ENCODE assay signal across 9 cellular contexts in the genomic region with DNA sequence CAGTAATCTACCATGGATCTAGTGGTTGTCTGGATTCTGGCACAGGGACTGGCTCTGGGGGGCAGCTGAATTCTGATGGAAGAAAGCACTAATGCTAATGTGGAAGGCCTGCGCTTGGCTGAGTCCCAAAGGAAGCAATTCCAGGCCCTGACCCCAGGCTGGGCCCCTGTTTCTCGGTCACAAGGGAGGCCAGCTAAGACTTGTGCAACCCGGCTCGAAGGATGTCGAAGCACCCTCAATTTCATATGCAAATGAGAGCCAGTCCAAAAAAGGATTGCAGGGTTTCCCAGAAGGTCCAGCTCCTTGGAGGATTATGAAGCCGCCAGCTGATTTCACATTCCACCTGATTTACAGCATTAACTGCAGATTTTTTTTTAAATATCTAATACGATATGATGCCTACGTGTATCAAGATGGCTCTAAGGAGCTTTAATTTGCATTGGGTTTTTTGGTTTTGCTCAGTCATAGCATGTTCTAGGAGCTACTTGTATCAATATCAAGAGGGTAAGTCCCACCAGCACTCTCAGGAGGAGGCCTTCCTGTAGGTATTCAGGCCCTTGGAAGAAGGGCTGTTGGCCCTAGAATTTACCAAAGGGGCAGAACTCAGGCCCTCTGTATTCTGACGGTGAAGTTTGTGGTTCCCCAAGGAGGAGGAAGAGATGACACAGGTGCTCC.
DNase-seq lines count a peak whose midpoint lies in the region; ATAC-seq and TF ChIP-seq lines count a peak whose summit lies in the region.
"Had no signal": no experiment of that assay in that cellular context is flagged by ENCODE, and none has a peak within 500 bp of the region (broad histone marks: within the 10 kb centered on the region; RNA-seq: fewer than 3 reads in every experiment).

No MANE protein-coding gene starts in this region.

- no peak for TF ChIP-seq CTCF in right atrium auricular region (IDR thresholded peaks at IDR 0.05)
- no peak for TF ChIP-seq CTCF in choroid plexus epithelial cell (conservative IDR thresholded peaks at IDR 0.05; ENCODE audit: low read depth, low read length)
- no peak for TF ChIP-seq CTCF in WERI-Rb-1 (IDR thresholded peaks at IDR 0.05; ENCODE audit: low read depth, low read length)

- no peaks in the 10 kb centered on the region for H3K9me3 ChIP-seq in right atrium auricular region
- H3K9me3 ChIP-seq in WERI-Rb-1 (ENCODE audit: severe bottlenecking), result peaks cover 10% of the 10 kb centered on the region

- no peak overlapping the region for H2BK15ac ChIP-seq in mesendoderm (replicated peaks; ENCODE audit: low read depth)

- H3K36me3 ChIP-seq in right atrium auricular region (no peaks in the 10 kb centered on the region), mesendoderm (ENCODE audit: control insufficient read depth, insufficient read depth, low read length) (no peaks in the 10 kb centered on the region), WERI-Rb-1 (no peaks in the 10 kb centered on the region)

- peak; percentile 80 for ATAC-seq in Right ventricle myocardium superior (ENCODE audit: poor library complexity)
- ATAC-seq in stimulated activated naive CD8-positive, alpha-beta T cell treated with anti-CD3 and anti-CD28 coated beads, Interleukin-15, Interleukin-2, amounts not matched to agents 100 U/mL and 50 U/mL, for 24 hours, result no peak

- no peak overlapping the region for H3K23ac ChIP-seq in mesendoderm (ENCODE audit: low read length)

- no peak overlapping the region for H2BK5ac ChIP-seq in mesendoderm (ENCODE audit: low read length)

- no peak overlapping the region for H3K4ac ChIP-seq in mesendoderm (ENCODE audit: low read depth, low read length)

- H3K27me3 ChIP-seq in right atrium auricular region, result no peaks in the 10 kb centered on the region
- H3K27me3 ChIP-seq in mesendoderm (ENCODE audit: insufficient read depth, low read length, poor library complexity), result no peaks in the 10 kb centered on the region
- peaks cover 3% of the 10 kb centered on the region for H3K27me3 ChIP-seq in WERI-Rb-1 (ENCODE audit: insufficient read depth, low read depth, severe bottlenecking)

- H3K27ac ChIP-seq in right atrium auricular region (no peak overlapping the region), mesendoderm (ENCODE audit: low read depth, low read length) (no peak overlapping the region), WERI-Rb-1 (no peak overlapping the region)

- H3K4me2 ChIP-seq in mesendoderm (ENCODE audit: low read length), result no peak overlapping the region

- H3K4me1 ChIP-seq in right atrium auricular region (peaks cover 0 to 5% of the 10 kb centered on the region in 2 donors), mesendoderm (ENCODE audit: control insufficient read depth, low read depth, low read length) (no peaks in the 10 kb centered on the region)

- H2AK5ac ChIP-seq in mesendoderm (ENCODE audit: low read length), result no peak overlapping the region

- WGBS in mesendoderm (ENCODE audit: extremely low coverage, insufficient coverage, low lambda C conversion rate), result no CpG with 5 or more reads among the region's 9 CpGs

- H3K18ac ChIP-seq in mesendoderm (ENCODE audit: low read length), result no peak overlapping the region

- no peak overlapping the region for H3K4me3 ChIP-seq in right atrium auricular region
- no peak overlapping the region for H3K4me3 ChIP-seq in choroid plexus epithelial cell (ENCODE audit: low read depth, low read length)
- no peak overlapping the region for H3K4me3 ChIP-seq in mesendoderm (ENCODE audit: low read length)
- no peak overlapping the region for H3K4me3 ChIP-seq in WERI-Rb-1 (ENCODE audit: low read depth, low read length)

- H4K5ac ChIP-seq in mesendoderm (ENCODE audit: low read length), result no peak overlapping the region

- H3K79me2 ChIP-seq in mesendoderm (ENCODE audit: control insufficient read depth, insufficient read depth, low read length), result no peaks in the 10 kb centered on the region

- H3K79me1 ChIP-seq in mesendoderm (ENCODE audit: low read length), result no peaks in the 10 kb centered on the region

- H4K8ac ChIP-seq in mesendoderm (ENCODE audit: low read depth, low read length), result no peak overlapping the region

- intact Hi-C loops in Right ventricle myocardium superior (cut with DNase I), result loop anchor here (5.0 to 10.0 kb wide), 4 partner anchors 59 to 819 kb away; no protein-coding TSS in a partner anchor

- in situ Hi-C loops in KBM-7 (cut with MboI; ENCODE audit: low pct_unique_long_range_greater_than_20kb, low sequenced_read_pairs), result loop anchor here (25.0 kb wide), 1 partner anchor 581 kb away; no protein-coding TSS in a partner anchor

- H2BK120ac ChIP-seq in mesendoderm (ENCODE audit: low read depth, low read length), result no peak overlapping the region

- no peak overlapping the region for H3K9ac ChIP-seq in mesendoderm (ENCODE audit: low read length)

- DNase-seq in Right ventricle myocardium superior, result peak; percentile 63
- DNase-seq in right atrium auricular region (ENCODE audit: low spot score), result no peak
- DNase-seq in choroid plexus epithelial cell (ENCODE audit: low read depth), result peak; percentile 82
- peak; percentile 21 for DNase-seq in mesendoderm
- DNase-seq in HPDE6-E6E7 (ENCODE audit: extremely low spot score), result no peak
- DNase-seq in KBM-7, result no peak
- DNase-seq in stimulated activated naive CD8-positive, alpha-beta T cell treated with anti-CD3 and anti-CD28 coated beads, Interleukin-15, Interleukin-2, amounts not matched to agents 100 U/mL and 50 U/mL, for 24 hours, result no peak
- no peak for DNase-seq in WERI-Rb-1
- DNase-seq: stimulated activated CD8-positive, alpha-beta memory T cell treated with anti-CD3 and anti-CD28 coated beads, Interleukin-4, amount 100 ng/mL, for 48 hours had no signal

- no peak overlapping the region for H3K56ac ChIP-seq in mesendoderm (ENCODE audit: low read length)

Comparison
In these comparisons a context has a peak if more than half of its experiments do, and no peak if none do; other contexts are left out.
1. DNase-seq: peak in Right ventricle myocardium superior (single experiment), choroid plexus epithelial cell (single experiment) and mesendoderm (single experiment); none in right atrium auricular region (single experiment), HPDE6-E6E7 (single experiment), KBM-7 (single experiment), stimulated activated naive CD8-positive, alpha-beta T cell treated with anti-CD3 and anti-CD28 coated beads, Interleukin-15, Interleukin-2, amounts not matched to agents 100 U/mL and 50 U/mL, for 24 hours (single experiment) and WERI-Rb-1 (single experiment).